Comparison of ENCODE assay signal across 14 cellular contexts in the genomic region with DNA sequence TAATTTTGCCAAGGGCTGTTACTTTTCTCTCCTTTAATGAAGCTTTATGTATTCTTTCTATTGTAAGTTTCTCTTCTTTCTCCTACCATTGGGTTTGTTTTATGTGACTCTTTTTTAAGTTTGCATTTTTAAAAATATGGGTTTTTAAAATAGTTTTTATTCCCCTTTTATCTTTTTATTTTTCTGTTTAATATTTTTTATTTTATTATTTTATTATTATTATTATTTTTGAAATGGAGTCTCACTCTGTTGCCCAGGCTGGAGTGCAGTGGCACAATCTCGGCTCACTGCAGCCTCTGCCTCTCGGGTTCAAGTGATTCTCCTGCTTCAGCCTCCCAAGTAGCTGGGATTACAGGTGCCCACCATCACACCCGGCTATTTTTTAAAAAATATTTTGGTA. TPM values are rescaled to one million over a fixed set of nuclear protein-coding genes. Genes with fewer than 3 reads are reported as not detected.
DNase-seq lines count a peak whose midpoint lies in the region; ATAC-seq, FAIRE-seq and TF ChIP-seq lines count a peak whose summit lies in the region.
"Not testable (repeated sequence)": the region's sequence is repeated elsewhere in the genome, so short reads cannot be mapped to it uniquely, and the experiment has no call there.
"Had no signal": no experiment of that assay in that cellular context is flagged by ENCODE, and none has a peak within 500 bp of the region (broad histone marks: within the 10 kb centered on the region; RNA-seq: fewer than 3 reads in every experiment).

No MANE protein-coding gene starts in this region.

- not testable (repeated sequence) for H3K27me3 Mint-ChIP-seq in WTC11 (ENCODE audit: low read depth); naive B cell

- H3K9me3 Mint-ChIP-seq in WTC11, naive B cell: not testable (repeated sequence)

- H3K36me3 ChIP-seq in Karpas-422 (ENCODE audit: insufficient read depth, low read length); Panc1 (ENCODE audit: control insufficient read depth, insufficient read depth, low read length); thymus (ENCODE audit: control insufficient read depth, insufficient read depth): not testable (repeated sequence)

- WGBS in thymus: 97% methylated on average over 3 of the region's 3 CpGs

- intact Hi-C loops in Panc1 (cut with micrococcal nuclease; ENCODE audit: unreplicated experiment): not testable (repeated sequence)

- not testable (repeated sequence) for H3K4me2 ChIP-seq in Karpas-422 (ENCODE audit: low read depth, low read length, poor library complexity, severe bottlenecking)

- in situ Hi-C loops in Panc1 (cut with HindIII; ENCODE audit: low pct_unique_long_range_greater_than_20kb, low sequenced_read_pairs): not testable (repeated sequence)

- POLR2A ChIA-PET in Panc1 (lab: Charles Lee); WTC11 (lab: Charles Lee): not testable (repeated sequence)

- not testable (repeated sequence) for H3K9me2 ChIP-seq in Karpas-422 (replicated peaks; ENCODE audit: insufficient read depth, low read length)

- H3K27me3 ChIP-seq in Karpas-422 (ENCODE audit: low read length); Panc1 (ENCODE audit: control insufficient read depth, insufficient read depth, low read length); thymus (ENCODE audit: control insufficient read depth, insufficient read depth): not testable (repeated sequence)

- DNase-seq in Karpas-422: peak; percentile 5
- not testable (repeated sequence) for DNase-seq in Panc1 (ENCODE audit: low read depth, low spot score); WTC11 (ENCODE audit: low spot score); naive B cell

- not testable (repeated sequence) for H3K36me3 Mint-ChIP-seq in WTC11
- H3K36me3 Mint-ChIP-seq in naive B cell: peaks cover 7 to 20% of the 10 kb centered on the region in 2 donors

- H3K4me1 Mint-ChIP-seq in WTC11 (peaks cover 17% of the 10 kb centered on the region), naive B cell (peaks cover 57 to 69% (median 66%) of the 10 kb centered on the region in 3 donors)

- H3K27ac Mint-ChIP-seq in WTC11: not testable (repeated sequence)
- peak overlapping the region in 4 of 6 donors; percentile 3 to 73 (median 39) for H3K27ac Mint-ChIP-seq in naive B cell

- FAIRE-seq in colon (lab: Jason Lieb, UNC): peak; percentile 24

- H2AFZ ChIP-seq in Karpas-422 (ENCODE audit: low read length): not testable (repeated sequence)

- not testable (repeated sequence) for H3K9me3 ChIP-seq in Karpas-422 (ENCODE audit: low read length); Panc1 (ENCODE audit: control insufficient read depth, insufficient read depth, low read depth, low read length); thymus (ENCODE audit: control insufficient read depth)

- H3K9ac ChIP-seq in Karpas-422 (ENCODE audit: low read length): not testable (repeated sequence)

- H3K4me3 ChIP-seq in Karpas-422 (ENCODE audit: low read length); Panc1 (ENCODE audit: low read depth in 2 of 2, low read length in 2 of 2); thymus (ENCODE audit: low read length): not testable (repeated sequence)

- H3K4me3 Mint-ChIP-seq in WTC11: not testable (repeated sequence)
- peak overlapping the region in 2 of 8 donors; percentile 35 to 42 for H3K4me3 Mint-ChIP-seq in naive B cell

- not testable (repeated sequence) for ATAC-seq in Panc1; WTC11; naive B cell (ENCODE audit: low read depth in 2 of 2)

- H3K79me2 ChIP-seq in Karpas-422 (ENCODE audit: low read length): not testable (repeated sequence)

- not testable (repeated sequence) for BruUV-seq in Panc1 (replicated peaks; lab: Mats Ljungman, UMichigan)

- not testable (repeated sequence) for H3K4me1 ChIP-seq in Karpas-422 (ENCODE audit: low read length); thymus (ENCODE audit: control insufficient read depth, insufficient read depth, low read length)
- H3K4me1 ChIP-seq in Panc1 (ENCODE audit: control insufficient read depth, insufficient read depth, low read length): peaks cover 23% of the 10 kb centered on the region

- H3K27ac ChIP-seq in Karpas-422 (ENCODE audit: low read length): not testable (repeated sequence)
- peak overlapping the region; percentile 80 for H3K27ac ChIP-seq in Panc1 (ENCODE audit: low read length)
- H3K27ac ChIP-seq in thymus (ENCODE audit: low read depth): peak overlapping the region; percentile 42

- TF ChIP-seq CTCF in Panc1 (IDR thresholded peaks at IDR 0.05); WTC11 (IDR thresholded peaks at IDR 0.05): not testable (repeated sequence)

- H4K20me1 ChIP-seq in Karpas-422 (ENCODE audit: insufficient read depth, low read depth, low read length): not testable (repeated sequence)

- CTCF ChIA-PET in Panc1 (lab: Charles Lee); WTC11 (lab: Charles Lee): not testable (repeated sequence)

TF ChIP-seq in WTC11, 78 proteins besides CTCF, POLR2A, EP300 and RAD21:
- peak; percentile 94 for TF ChIP-seq HMGA2 (CRISPR knock-in tag; IDR thresholded peaks at IDR 0.05)

RNA-seq across cellular contexts. Expression of gene TSPAN13, which starts 16.4 kb away (rescaled TPM):
- 2.0 and 4.2 TPM in 2 replicates for total RNA-seq in Karpas-422 (2014; rRNA removed; shearing (Covaris generic); ENCODE audit: low replicate concordance)
- 80.8 TPM for total RNA-seq in Panc1 (2021; ENCODE audit: unreplicated experiment)
- polyA plus RNA-seq in Panc1 (2012; ENCODE audit: insufficient read length): 54.4 TPM
- 30.4 to 32.7 TPM (median 32.0 TPM) in 3 replicates for total RNA-seq in WTC11 (2021)
- 100 to 1,000 TPM; 187 to 403 (median 268) TPM for polyA plus RNA-seq in naive B cell (ENCODE audit: low read depth in 6 of 6)
- 51.9 TPM for polyA plus RNA-seq in thymus
- total RNA-seq: CD4-positive, alpha-beta memory T cell had no signal

RNA-seq across cellular contexts. Expression of gene AGR2, which starts 34.8 kb away (rescaled TPM):
- total RNA-seq in Karpas-422 (2014; rRNA removed; shearing (Covaris generic); ENCODE audit: low replicate concordance): 0.19 and 2.5 TPM in 2 replicates
- total RNA-seq in Panc1 (2021; ENCODE audit: unreplicated experiment): 147 TPM
- 128 TPM for polyA plus RNA-seq in Panc1 (2012; ENCODE audit: insufficient read length)
- total RNA-seq in WTC11 (2021): 0.32 to 1.6 TPM (median 1.4 TPM) in 3 replicates
- under 1 TPM in 2 of 6 donors, not detected in 4; 0.17 to 0.44 TPM for polyA plus RNA-seq in naive B cell (ENCODE audit: low read depth in 6 of 6)
- 4.5 TPM for polyA plus RNA-seq in thymus
- total RNA-seq: A172; A673; CD4-positive, alpha-beta memory T cell; GM23248; H1; H7 had no signal
- polyA plus RNA-seq: BJ; CD4-positive, alpha-beta memory T cell; GM12878; GM23248; H1 had no signal

Comparison
In these comparisons a context has a peak if more than half of its experiments do, and no peak if none do; other contexts are left out.
1. RNA of gene AGR2, which starts 34.8 kb away (total RNA-seq): 147 TPM in Panc1 (single experiment); 0.32 to 1.6 TPM in WTC11 and 0.19 to 2.5 TPM in Karpas-422; every median in the first group is over 10 times any median in the second.